In genomic region chr7:102184303-102184702, GRCh38 we compare ENCODE assay signal across 11 cellular contexts.
"Had no signal": no experiment of that assay in that cellular context is flagged by ENCODE, and none has a peak within 500 bp of the region (broad histone marks: within the 10 kb centered on the region; RNA-seq: fewer than 3 reads in every experiment).

No MANE protein-coding gene starts in this region.

- H3K4me1 ChIP-seq: HAP-1 had no signal

- ATAC-seq: GM23338, HCT116 had no signal

- H3K4me2 ChIP-seq: GM23338 had no signal

- H3K4me3 ChIP-seq: GM23248, GM23338, HAP-1 had no signal

- H3K36me3 ChIP-seq: HAP-1 had no signal

- H3K27ac ChIP-seq: GM23248 had no signal

- FAIRE-seq: H1, H54 had no signal

- H3K9me3 ChIP-seq: HAP-1 had no signal

- H2AFZ ChIP-seq: GM23248, GM23338 had no signal

- DNase-seq: GM23248, GOT3, H7, H9, HCEC 1CT, HFFc6 had no signal

- H3K9ac ChIP-seq: GM23248 had no signal
